In the genomic region with DNA sequence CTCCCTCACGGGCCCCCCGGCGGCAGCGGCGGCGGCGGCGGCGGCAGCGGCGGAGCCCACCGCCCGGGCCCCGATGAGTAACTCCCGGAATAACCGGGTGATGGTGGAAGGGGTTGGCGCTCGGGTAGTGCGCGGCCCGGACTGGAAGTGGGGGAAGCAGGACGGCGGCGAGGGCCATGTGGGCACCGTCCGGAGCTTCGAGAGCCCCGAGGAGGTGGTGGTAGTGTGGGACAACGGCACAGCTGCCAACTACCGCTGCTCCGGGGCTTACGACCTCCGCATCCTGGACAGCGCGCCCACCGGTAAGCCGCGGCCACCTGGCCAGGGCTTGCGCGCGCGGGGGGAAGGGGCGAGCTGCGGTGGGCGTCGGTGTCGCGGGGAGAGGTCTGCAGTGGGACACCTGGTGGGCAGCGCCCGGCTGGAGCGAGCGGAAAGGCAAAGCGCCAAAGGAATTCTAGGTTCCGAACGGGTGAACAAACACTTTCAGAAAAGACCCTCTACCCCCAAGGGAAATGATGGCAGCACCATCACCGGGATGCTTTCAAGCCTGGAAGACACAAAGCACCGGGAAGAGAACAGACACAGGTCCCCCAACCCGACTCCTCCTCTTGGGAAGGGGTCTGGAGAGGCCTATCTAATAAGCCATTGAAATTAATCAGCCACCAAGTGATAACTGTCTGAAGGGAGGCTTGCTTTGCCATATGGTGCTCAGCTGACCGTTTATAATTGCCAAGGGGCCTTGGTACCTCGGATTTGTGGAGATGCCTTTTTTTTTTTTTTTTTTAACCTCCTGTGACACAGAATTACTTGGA, we compare ENCODE assay signal across 8 cellular contexts. TPM values are rescaled to one million over a fixed set of nuclear protein-coding genes. Genes with fewer than 3 reads are reported as not detected.
DNase-seq lines count a peak whose midpoint lies in the region; ATAC-seq and TF ChIP-seq lines count a peak whose summit lies in the region.

No MANE protein-coding gene starts in this region.

- H3K4me1 ChIP-seq in Loucy (ENCODE audit: insufficient read depth, low read length, poor library complexity, severe bottlenecking), result peaks cover 49% of the 10 kb centered on the region
- peaks cover 17% of the 10 kb centered on the region for H3K4me1 ChIP-seq in upper lobe of right lung

- ATAC-seq in GM21786 (IDR thresholded peaks at IDR 0.05; ENCODE audit: unreplicated experiment), result peak; percentile 14
- ATAC-seq in esophagus mucosa, result peak; percentile 25
- peak; percentile 1 to 15 for ATAC-seq in natural killer cell treated with Interleukin-12 subunit alpha and Interleukin-12 subunit beta and Interleukin-15 and Interleukin-18, amount 100 ng/mL, for 72 hours
- ATAC-seq in upper lobe of right lung, result peak; percentile 19

- H3K4me2 ChIP-seq in Loucy (ENCODE audit: low read depth, low read length, poor library complexity, severe bottlenecking), result peak overlapping the region; percentile 90

- POLR2A ChIA-PET in activated CD4-positive, alpha-beta memory T cell treated with anti-CD3 and anti-CD28 coated beads, Interleukin-2, amount 10 ng/mL, durations not matched to agents 7 days and 5 days (lab: Charles Lee), result interaction anchor here (0.8 to 8.2 kb wide), 11 partner anchors 12 to 630 kb away, joined by 3 to 113 read pairs (median 4); partner anchors contain the start of genes ABHD3, ESCO1, ROCK1 and SNRPD1

- peak overlapping the region; percentile 93 for H3K9ac ChIP-seq in Loucy (ENCODE audit: low read depth, low read length, poor library complexity, severe bottlenecking)

- H3K9me3 Mint-ChIP-seq in activated CD4-positive, alpha-beta memory T cell treated with anti-CD3 and anti-CD28 coated beads, Interleukin-2, amount 10 ng/mL, durations not matched to agents 7 days and 5 days, result peaks cover 6% of the 10 kb centered on the region
- no peaks in the 10 kb centered on the region for H3K9me3 Mint-ChIP-seq in natural killer cell treated with Interleukin-12 subunit alpha and Interleukin-12 subunit beta and Interleukin-15 and Interleukin-18, amount 100 ng/mL, for 72 hours

- intact Hi-C loops in upper lobe of right lung (cut with DNase I), result no loop called here

- H2AFZ ChIP-seq in Loucy (ENCODE audit: low read length), result no peak overlapping the region

- H3K4me3 Mint-ChIP-seq in activated CD4-positive, alpha-beta memory T cell treated with anti-CD3 and anti-CD28 coated beads, Interleukin-2, amount 10 ng/mL, durations not matched to agents 7 days and 5 days, result peak overlapping the region; percentile 81
- peak overlapping the region; percentile 78 for H3K4me3 Mint-ChIP-seq in natural killer cell treated with Interleukin-12 subunit alpha and Interleukin-12 subunit beta and Interleukin-15 and Interleukin-18, amount 100 ng/mL, for 72 hours

- no peaks in the 10 kb centered on the region for H3K36me3 ChIP-seq in GM06990 (ENCODE audit: control insufficient read depth, insufficient read depth, low read length)
- H3K36me3 ChIP-seq in Loucy (ENCODE audit: insufficient read depth, low read length), result no peaks in the 10 kb centered on the region
- no peaks in the 10 kb centered on the region for H3K36me3 ChIP-seq in upper lobe of right lung

- peaks cover 26% of the 10 kb centered on the region for H3K36me3 Mint-ChIP-seq in activated CD4-positive, alpha-beta memory T cell treated with anti-CD3 and anti-CD28 coated beads, Interleukin-2, amount 10 ng/mL, durations not matched to agents 7 days and 5 days (ENCODE audit: low read depth)
- H3K36me3 Mint-ChIP-seq in natural killer cell treated with Interleukin-12 subunit alpha and Interleukin-12 subunit beta and Interleukin-15 and Interleukin-18, amount 100 ng/mL, for 72 hours, result peaks cover 1% of the 10 kb centered on the region

- H3K9me2 ChIP-seq in Loucy (replicated peaks; ENCODE audit: low read depth, low read length), result no peaks in the 10 kb centered on the region

- peak overlapping the region; percentile 92 for H3K4me3 ChIP-seq in GM06990 (replicated peaks; ENCODE audit: low read depth, low read length)
- peak overlapping the region; percentile 84 for H3K4me3 ChIP-seq in Loucy (ENCODE audit: low read length, poor library complexity, severe bottlenecking)
- peak overlapping the region; percentile 73 for H3K4me3 ChIP-seq in upper lobe of right lung

- TF ChIP-seq CTCF in GM06990 (IDR thresholded peaks at IDR 0.05; ENCODE audit: insufficient read depth, low read length, poor library complexity, severe bottlenecking), result no peak
- TF ChIP-seq CTCF in Loucy (conservative IDR thresholded peaks at IDR 0.05; ENCODE audit: low read length), result no peak
- TF ChIP-seq CTCF in upper lobe of right lung (IDR thresholded peaks at IDR 0.05), result no peak

- H3K79me2 ChIP-seq in Loucy (ENCODE audit: insufficient read depth, low read length), result peaks cover 56% of the 10 kb centered on the region

- CTCF ChIA-PET in activated CD4-positive, alpha-beta memory T cell treated with anti-CD3 and anti-CD28 coated beads, Interleukin-2, amount 10 ng/mL, durations not matched to agents 7 days and 5 days (lab: Charles Lee), result interaction anchor here (0.7 to 3.1 kb wide), 7 partner anchors 9 to 630 kb away, joined by 3 to 18 read pairs (median 4); partner anchors contain the start of genes ABHD3, ESCO1 and ROCK1

- peaks cover 5% of the 10 kb centered on the region for H3K27me3 Mint-ChIP-seq in activated CD4-positive, alpha-beta memory T cell treated with anti-CD3 and anti-CD28 coated beads, Interleukin-2, amount 10 ng/mL, durations not matched to agents 7 days and 5 days
- H3K27me3 Mint-ChIP-seq in natural killer cell treated with Interleukin-12 subunit alpha and Interleukin-12 subunit beta and Interleukin-15 and Interleukin-18, amount 100 ng/mL, for 72 hours, result peaks cover under 1 to 7% of the 10 kb centered on the region in 2 donors

- DNase-seq in GM06990 (ENCODE audit: extremely low read depth, insufficient read length) (peak; percentile 35), upper lobe of right lung (peak; percentile 78), dedifferentiated amniotic fluid mesenchymal stem cell (ENCODE audit: extremely low spot score) (no peak)
- peak; percentile 42 for DNase-seq in activated CD4-positive, alpha-beta memory T cell treated with anti-CD3 and anti-CD28 coated beads, Interleukin-2, amount 10 ng/mL, durations not matched to agents 7 days and 5 days
- no peak for DNase-seq in natural killer cell treated with Interleukin-12 subunit alpha and Interleukin-12 subunit beta and Interleukin-15 and Interleukin-18, amount 100 ng/mL, for 72 hours (ENCODE audit: low spot score)

- H3K4me1 Mint-ChIP-seq in activated CD4-positive, alpha-beta memory T cell treated with anti-CD3 and anti-CD28 coated beads, Interleukin-2, amount 10 ng/mL, durations not matched to agents 7 days and 5 days, result peaks cover 53% of the 10 kb centered on the region
- H3K4me1 Mint-ChIP-seq in natural killer cell treated with Interleukin-12 subunit alpha and Interleukin-12 subunit beta and Interleukin-15 and Interleukin-18, amount 100 ng/mL, for 72 hours (ENCODE audit: low read depth in 2 of 2), result peaks cover 24 to 43% of the 10 kb centered on the region in 2 donors

- peaks cover 54% of the 10 kb centered on the region for H4K20me1 ChIP-seq in Loucy (ENCODE audit: insufficient read depth, low read length, poor library complexity, severe bottlenecking)

- peak overlapping the region; percentile 81 for H3K27ac Mint-ChIP-seq in activated CD4-positive, alpha-beta memory T cell treated with anti-CD3 and anti-CD28 coated beads, Interleukin-2, amount 10 ng/mL, durations not matched to agents 7 days and 5 days
- H3K27ac Mint-ChIP-seq in natural killer cell treated with Interleukin-12 subunit alpha and Interleukin-12 subunit beta and Interleukin-15 and Interleukin-18, amount 100 ng/mL, for 72 hours, result peak overlapping the region in 1 of 2 donors; percentile 48

- H3K27me3 ChIP-seq in GM06990 (replicated peaks; ENCODE audit: control insufficient read depth, insufficient read depth, low read length), result no peaks in the 10 kb centered on the region
- H3K27me3 ChIP-seq in Loucy (ENCODE audit: insufficient read depth, low read length, poor library complexity, severe bottlenecking), result no peaks in the 10 kb centered on the region
- no peaks in the 10 kb centered on the region for H3K27me3 ChIP-seq in upper lobe of right lung

- H3K9me3 ChIP-seq in Loucy (ENCODE audit: insufficient read depth, low read depth, low read length) (no peaks in the 10 kb centered on the region), upper lobe of right lung (no peaks in the 10 kb centered on the region)

- peak overlapping the region; percentile 93 for H3K27ac ChIP-seq in upper lobe of right lung

- no peaks in the 10 kb centered on the region; the same call in 1 of the 2 replicates for H3F3A ChIP-seq in Loucy (ENCODE audit: low read depth)

RNA-seq across cellular contexts. Expression of gene MIB1, which starts 1.1 kb away (rescaled TPM):
- total RNA-seq in activated CD4-positive, alpha-beta memory T cell treated with anti-CD3 and anti-CD28 coated beads, Interleukin-2, amount 10 ng/mL, durations not matched to agents 7 days and 5 days, result 10 to 100 TPM; 57.8 to 58.3 TPM
- total RNA-seq in esophagus mucosa (23.8 TPM), upper lobe of right lung (31.3 TPM)
- total RNA-seq in natural killer cell treated with Interleukin-12 subunit alpha and Interleukin-12 subunit beta and Interleukin-15 and Interleukin-18, amount 100 ng/mL, for 72 hours, result 10 to 100 TPM; 20.1 to 30.3 TPM

RNA-seq across cellular contexts. Expression of gene ABHD3, which starts 37.1 kb away (rescaled TPM):
- total RNA-seq in activated CD4-positive, alpha-beta memory T cell treated with anti-CD3 and anti-CD28 coated beads, Interleukin-2, amount 10 ng/mL, durations not matched to agents 7 days and 5 days, result 10 to 100 TPM; 49.2 to 53.5 TPM
- total RNA-seq in esophagus mucosa (12.9 TPM), upper lobe of right lung (23.8 TPM)
- 10 to 100 TPM; 48.1 to 54.4 TPM for total RNA-seq in natural killer cell treated with Interleukin-12 subunit alpha and Interleukin-12 subunit beta and Interleukin-15 and Interleukin-18, amount 100 ng/mL, for 72 hours

Comparison
In these comparisons a context has a peak if more than half of its experiments do, and no peak if none do; other contexts are left out.
1. DNase-seq: peak in GM06990 (single experiment), activated CD4-positive, alpha-beta memory T cell treated with anti-CD3 and anti-CD28 coated beads, Interleukin-2, amount 10 ng/mL, durations not matched to agents 7 days and 5 days (single experiment) and upper lobe of right lung (single experiment); none in natural killer cell treated with Interleukin-12 subunit alpha and Interleukin-12 subunit beta and Interleukin-15 and Interleukin-18, amount 100 ng/mL, for 72 hours (single experiment) and dedifferentiated amniotic fluid mesenchymal stem cell (single experiment).
2. Peak in every context shown above with its lines, with median percentiles within 50 percentile points of each other: H3K4me3 ChIP-seq and ATAC-seq.